Comparison of ENCODE assay signal across 9 cellular contexts in genomic region chr1:225777583-225778411, GRCh38. TPM values are rescaled to one million over a fixed set of nuclear protein-coding genes. Genes with fewer than 3 reads are reported as not detected.
DNase-seq lines count a peak whose midpoint lies in the region; ATAC-seq and TF ChIP-seq lines count a peak whose summit lies in the region.
"Had no signal": no experiment of that assay in that cellular context is flagged by ENCODE, and none has a peak within 500 bp of the region (broad histone marks: within the 10 kb centered on the region; RNA-seq: fewer than 3 reads in every experiment).

SRP9 (plus strand) TSS chr1:225777826; CDS start chr1:225777941, 115 bp downstream.

- H3K36me3 Mint-ChIP-seq in immature natural killer cell = no peaks in the 10 kb centered on the region

- DNase-seq in AG08396 (ENCODE audit: low spot score) (peak; percentile 95), NCI-H2227 (lab: John Stamatoyannopoulos, UW; ENCODE audit: unreplicated experiment) (peak; percentile 99), caudate nucleus (lab: John Stamatoyannopoulos, UW) (peak; percentile 63 to 99 (median 97)), immature natural killer cell (peak; percentile 98 to 99 (median 99)), smooth muscle cell of the brain vasculature (ENCODE audit: low read depth, low spot score) (peak; percentile 98)

- peak; percentile 85 for TF ChIP-seq CTCF in WI38 (IDR thresholded peaks at IDR 0.05; ENCODE audit: low read depth, low read length)

- peaks cover 2 to 3% (median 2%) of the 10 kb centered on the region in 3 donors for H3K27me3 Mint-ChIP-seq in immature natural killer cell (ENCODE audit: low read depth in 3 of 3)

- H3K27ac Mint-ChIP-seq in immature natural killer cell = no peak within 1 kb of the TSS
- H3K27ac Mint-ChIP-seq: dendritic cell treated with granulocyte-macrophage colony-stimulating factor and Interleukin-4, amounts not matched to agents 40 ng/mL and 50 ng/mL, for 4 days had no signal

- peak within 1 kb of the TSS; percentile 94 for H3K4me3 ChIP-seq in WI38 (ENCODE audit: low read depth, low read length)

- peaks cover 8 to 27% of the 10 kb centered on the region in 2 donors for H3K4me1 Mint-ChIP-seq in immature natural killer cell

- ATAC-seq in GM18907 (IDR thresholded peaks at IDR 0.05; ENCODE audit: unreplicated experiment) = peak; percentile 99
- peak; percentile 98 for ATAC-seq in HG03159 (IDR thresholded peaks at IDR 0.05; ENCODE audit: unreplicated experiment)

- H3K9me3 Mint-ChIP-seq in immature natural killer cell = no peaks in the 10 kb centered on the region
- H3K9me3 Mint-ChIP-seq: dendritic cell treated with granulocyte-macrophage colony-stimulating factor and Interleukin-4, amounts not matched to agents 40 ng/mL and 50 ng/mL, for 4 days had no signal

- H3K27ac ChIP-seq in caudate nucleus (ENCODE audit: low read depth, low read length) = peak within 1 kb of the TSS; percentile 91

- H3K4me3 Mint-ChIP-seq in immature natural killer cell = no peak within 1 kb of the TSS
- H3K4me3 Mint-ChIP-seq: dendritic cell treated with granulocyte-macrophage colony-stimulating factor and Interleukin-4, amounts not matched to agents 40 ng/mL and 50 ng/mL, for 4 days had no signal

RNA-seq across cellular contexts. Expression of gene SRP9, which starts in this region (rescaled TPM):
- 100 to 1,000 TPM; 300 to 594 (median 317) TPM for polyA plus RNA-seq in immature natural killer cell

Comparison
In these comparisons a context has a peak if more than half of its experiments do, and no peak if none do; other contexts are left out.
1. Peak in every context shown above with its lines: DNase-seq, ATAC-seq, H3K4me3 ChIP-seq and H3K27ac ChIP-seq.